In the genomic region with DNA sequence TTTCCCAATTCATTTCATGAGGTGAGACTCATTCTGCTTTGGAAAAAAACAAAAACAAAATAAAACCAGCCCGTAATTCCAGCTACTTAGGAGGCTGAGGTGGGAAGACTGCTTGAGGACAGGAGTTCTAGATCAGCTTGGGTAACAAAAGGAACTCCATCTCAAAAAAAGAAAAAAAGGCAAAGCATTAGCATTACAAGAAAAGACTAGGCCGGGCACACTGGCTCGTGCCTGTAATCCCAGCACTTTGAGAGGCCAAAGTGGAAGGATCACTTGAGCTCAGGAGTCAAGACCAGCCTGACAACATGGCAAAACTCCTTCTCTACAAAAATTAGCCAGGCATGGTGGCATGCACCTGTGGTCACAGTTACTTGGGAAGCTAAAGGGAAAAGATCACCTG, we compare ENCODE assay signal across 16 cellular contexts.
"Had no signal": no experiment of that assay in that cellular context is flagged by ENCODE, and none has a peak within 500 bp of the region (broad histone marks: within the 10 kb centered on the region; RNA-seq: fewer than 3 reads in every experiment).

No MANE protein-coding gene starts in this region.

- H3K27ac Mint-ChIP-seq: activated CD4-positive, alpha-beta memory T cell treated with anti-CD3 and anti-CD28 coated beads for 36 hours; activated naive CD4-positive, alpha-beta T cell treated with anti-CD3 and anti-CD28 coated beads, Interleukin-2, amount 50 U/mL, for 24 hours; endodermal cell had no signal

- H3K4me1 ChIP-seq: testis had no signal

- H3K4me3 Mint-ChIP-seq: activated CD4-positive, alpha-beta memory T cell treated with anti-CD3 and anti-CD28 coated beads for 36 hours; activated naive CD4-positive, alpha-beta T cell treated with anti-CD3 and anti-CD28 coated beads, Interleukin-2, amount 50 U/mL, for 24 hours; endodermal cell; stimulated activated naive CD8-positive, alpha-beta T cell treated with anti-CD3 and anti-CD28 coated beads, Interleukin-15, Interleukin-2, amounts not matched to agents 100 ng/mL and 50 ng/mL, for 24 hours had no signal

- H3K9me3 Mint-ChIP-seq: activated CD4-positive, alpha-beta memory T cell treated with anti-CD3 and anti-CD28 coated beads for 36 hours; activated naive CD4-positive, alpha-beta T cell treated with anti-CD3 and anti-CD28 coated beads, Interleukin-2, amount 50 U/mL, for 24 hours; endodermal cell; stimulated activated naive CD8-positive, alpha-beta T cell treated with anti-CD3 and anti-CD28 coated beads, Interleukin-15, Interleukin-2, amounts not matched to agents 100 ng/mL and 50 ng/mL, for 24 hours had no signal

- H3K27ac ChIP-seq: brain microvascular endothelial cell, ovary, testis had no signal

- H3K4me3 ChIP-seq: ovary, testis had no signal

- H3K27me3 ChIP-seq: brain microvascular endothelial cell, ovary, testis had no signal

- DNase-seq: activated CD4-positive, alpha-beta memory T cell treated with anti-CD3 and anti-CD28 coated beads for 36 hours; activated CD4-positive, alpha-beta T cell treated with anti-CD3 and anti-CD28 coated beads for 1 hour; activated CD8-positive, alpha-beta memory T cell treated with anti-CD3 and anti-CD28 coated beads, Interleukin-2, amount 50 U/mL, for 4 hours; amygdala; brain microvascular endothelial cell; dermis blood vessel endothelial cell; endodermal cell; hypothalamus; ovary; retina; stimulated activated CD4-positive, alpha-beta T cell treated with anti-CD3 and anti-CD28 coated beads, Interleukin-4, amount 100 ng/mL, for 1 hour; stimulated activated CD8-positive, alpha-beta memory T cell treated with anti-CD3 and anti-CD28 coated beads, Interleukin-4, amount 100 ng/mL, for 48 hours; testis had no signal

- ATAC-seq: esophagus mucosa had no signal

- H3K27me3 Mint-ChIP-seq: activated CD4-positive, alpha-beta memory T cell treated with anti-CD3 and anti-CD28 coated beads for 36 hours; activated naive CD4-positive, alpha-beta T cell treated with anti-CD3 and anti-CD28 coated beads, Interleukin-2, amount 50 U/mL, for 24 hours; stimulated activated naive CD8-positive, alpha-beta T cell treated with anti-CD3 and anti-CD28 coated beads, Interleukin-15, Interleukin-2, amounts not matched to agents 100 ng/mL and 50 ng/mL, for 24 hours had no signal

- H3K9me3 ChIP-seq: ovary, testis had no signal

- H3K4me1 Mint-ChIP-seq: endodermal cell had no signal

- H3K36me3 ChIP-seq: ovary had no signal
